ENCODE assay signal across 8 cellular contexts in genomic region chr3:165837058-165837525, GRCh38. TPM values are rescaled to one million over a fixed set of nuclear protein-coding genes. Genes with fewer than 3 reads are reported as not detected.
A peak's percentile ranks its signal among the peaks of the same experiment; 100 is the strongest.
DNase-seq lines count a peak whose midpoint lies in the region; ATAC-seq, FAIRE-seq and TF ChIP-seq lines count a peak whose summit lies in the region.

Gene BCHE, minus strand, starts transcription at chr3:165837423. Its CDS starts 6,390 bp downstream, at chr3:165831033.

- H3K36me3 ChIP-seq in right atrium auricular region (no peaks in the 10 kb centered on the region), stomach (no peaks in the 10 kb centered on the region)

- 14 to 32% (median 25%) methylated on average over 6 of the region's 6 CpGs for WGBS in stomach, 5 donors

- H3K27ac ChIP-seq in VCaP, result peak within 1 kb of the TSS; percentile 70
- peak within 1 kb of the TSS in 1 of 2 donors; percentile 15 for H3K27ac ChIP-seq in right atrium auricular region
- H3K27ac ChIP-seq in stomach, result no peak within 1 kb of the TSS

- TF ChIP-seq CTCF in VCaP (conservative IDR thresholded peaks at IDR 0.05) (no peak), right atrium auricular region (IDR thresholded peaks at IDR 0.05) (no peak), stomach (IDR thresholded peaks at IDR 0.05) (no peak)

- H3K4me1 ChIP-seq in right atrium auricular region, result no peaks in the 10 kb centered on the region
- peaks cover 0 to 9% (median 0%) of the 10 kb centered on the region in 4 donors for H3K4me1 ChIP-seq in stomach

- peak; percentile 65 for FAIRE-seq in HTR-8/SVneo (lab: Jason Lieb, UNC)

- H3K9me3 ChIP-seq in right atrium auricular region, result no peaks in the 10 kb centered on the region
- no peaks in the 10 kb centered on the region for H3K9me3 ChIP-seq in stomach

- no peak for TF ChIP-seq POLR2A in stomach (IDR thresholded peaks at IDR 0.05)

- DNase-seq in HTR-8/SVneo (ENCODE audit: insufficient read length, low spot score), result no peak
- no peak for DNase-seq in right atrium auricular region (ENCODE audit: low spot score)
- no peak for DNase-seq in stomach
- DNase-seq in SIG-M5 treated with dmso at 0.1 percent for 504 hours (lab: John Stamatoyannopoulos, UW; ENCODE audit: unreplicated experiment), result no peak
- no peak for DNase-seq in NCI-H128 (lab: John Stamatoyannopoulos, UW; ENCODE audit: unreplicated experiment)

- no peak for TF ChIP-seq EP300 in stomach (IDR thresholded peaks at IDR 0.05)

- ATAC-seq in HG02678 (IDR thresholded peaks at IDR 0.05; ENCODE audit: unreplicated experiment) (no peak), GM21737 (IDR thresholded peaks at IDR 0.05; ENCODE audit: unreplicated experiment) (no peak)

- intact Hi-C loops in stomach (cut with DNase I; ENCODE audit: low total_unique reads), result no loop called here

- H3K27me3 ChIP-seq in right atrium auricular region (no peaks in the 10 kb centered on the region), stomach (no peaks in the 10 kb centered on the region)

- H3K4me3 ChIP-seq in right atrium auricular region, result peak within 1 kb of the TSS; percentile 38 to 44
- peak within 1 kb of the TSS in 3 of 4 donors; percentile 22 to 27 (median 24) for H3K4me3 ChIP-seq in stomach

RNA-seq across cellular contexts. Expression of gene BCHE, which starts in this region (rescaled TPM):
- total RNA-seq in right atrium auricular region (10 to 100 TPM; 13.5 to 31.8 TPM), stomach (10 to 100 TPM in 1 of 5 donors, 1 to 10 TPM in 3, not detected in 1; 1.3 to 37.8 (median 1.5) TPM)
- polyA plus RNA-seq in stomach, result 1 to 10 TPM in 1 of 3 donors, under 1 TPM in 2; 0.31 to 2.9 (median 0.37) TPM
